Comparison of ENCODE assay signal across 1 cellular context in genomic region chr17:32492648-32493289, GRCh38.
TF ChIP-seq lines count a peak whose summit lies in the region.

No MANE protein-coding gene starts in this region.

TF ChIP-seq in HCT116, 20 proteins besides CTCF, POLR2A, EP300 and RAD21 (continued from another document):
- TF ChIP-seq YY1 (IDR thresholded peaks at IDR 0.05; ENCODE audit: extremely low read depth, insufficient replicate concordance, low read depth, low read length) (no peak), EGR1 (IDR thresholded peaks at IDR 0.05; ENCODE audit: low read depth) (no peak), TCF7L2 (IDR thresholded peaks at IDR 0.05; ENCODE audit: borderline replicate concordance, extremely low read depth, insufficient read depth, insufficient read length) (no peak), CBX3 (IDR thresholded peaks at IDR 0.05; ENCODE audit: low read depth) (no peak), REST (IDR thresholded peaks at IDR 0.05; ENCODE audit: low read depth) (no peak), ATF3 (IDR thresholded peaks at IDR 0.05) (no peak), JUND (IDR thresholded peaks at IDR 0.05) (no peak), ZNF274 (IDR thresholded peaks at IDR 0.05; ENCODE audit: low read depth, low read length) (no peak), EZH2phosphoT487 (IDR thresholded peaks at IDR 0.05; ENCODE audit: borderline replicate concordance) (no peak), FOSL1 (IDR thresholded peaks at IDR 0.05; ENCODE audit: low read depth) (no peak), EZH2 (IDR thresholded peaks at IDR 0.05) (no peak), ELF1 (IDR thresholded peaks at IDR 0.05; ENCODE audit: borderline replicate concordance, low read depth) (no peak)
